ENCODE assay signal across 1 cellular context in the genomic region with DNA sequence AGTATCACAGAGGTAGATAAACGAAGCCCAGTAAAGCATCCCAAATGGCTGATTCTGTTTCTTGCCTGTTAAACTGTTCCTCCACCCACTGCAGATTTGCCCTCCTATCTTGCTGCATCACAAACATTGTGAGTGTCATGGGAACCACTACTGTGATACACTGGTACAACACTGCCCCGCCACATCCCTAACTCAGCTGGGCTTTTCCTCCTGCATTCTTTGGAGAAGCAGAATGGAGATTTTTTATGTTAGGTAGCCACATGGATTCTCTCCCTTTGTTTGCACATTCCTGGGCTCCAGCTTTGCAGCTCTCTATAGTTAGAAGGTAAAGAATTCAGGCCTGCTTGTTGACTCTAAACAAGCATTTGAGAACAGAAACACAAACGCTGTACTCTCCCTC.
TF ChIP-seq lines count a peak whose summit lies in the region.

No MANE protein-coding gene starts in this region.

TF ChIP-seq in H1, 55 proteins besides CTCF, POLR2A, EP300 and RAD21:
- TF ChIP-seq, protein P1, sequence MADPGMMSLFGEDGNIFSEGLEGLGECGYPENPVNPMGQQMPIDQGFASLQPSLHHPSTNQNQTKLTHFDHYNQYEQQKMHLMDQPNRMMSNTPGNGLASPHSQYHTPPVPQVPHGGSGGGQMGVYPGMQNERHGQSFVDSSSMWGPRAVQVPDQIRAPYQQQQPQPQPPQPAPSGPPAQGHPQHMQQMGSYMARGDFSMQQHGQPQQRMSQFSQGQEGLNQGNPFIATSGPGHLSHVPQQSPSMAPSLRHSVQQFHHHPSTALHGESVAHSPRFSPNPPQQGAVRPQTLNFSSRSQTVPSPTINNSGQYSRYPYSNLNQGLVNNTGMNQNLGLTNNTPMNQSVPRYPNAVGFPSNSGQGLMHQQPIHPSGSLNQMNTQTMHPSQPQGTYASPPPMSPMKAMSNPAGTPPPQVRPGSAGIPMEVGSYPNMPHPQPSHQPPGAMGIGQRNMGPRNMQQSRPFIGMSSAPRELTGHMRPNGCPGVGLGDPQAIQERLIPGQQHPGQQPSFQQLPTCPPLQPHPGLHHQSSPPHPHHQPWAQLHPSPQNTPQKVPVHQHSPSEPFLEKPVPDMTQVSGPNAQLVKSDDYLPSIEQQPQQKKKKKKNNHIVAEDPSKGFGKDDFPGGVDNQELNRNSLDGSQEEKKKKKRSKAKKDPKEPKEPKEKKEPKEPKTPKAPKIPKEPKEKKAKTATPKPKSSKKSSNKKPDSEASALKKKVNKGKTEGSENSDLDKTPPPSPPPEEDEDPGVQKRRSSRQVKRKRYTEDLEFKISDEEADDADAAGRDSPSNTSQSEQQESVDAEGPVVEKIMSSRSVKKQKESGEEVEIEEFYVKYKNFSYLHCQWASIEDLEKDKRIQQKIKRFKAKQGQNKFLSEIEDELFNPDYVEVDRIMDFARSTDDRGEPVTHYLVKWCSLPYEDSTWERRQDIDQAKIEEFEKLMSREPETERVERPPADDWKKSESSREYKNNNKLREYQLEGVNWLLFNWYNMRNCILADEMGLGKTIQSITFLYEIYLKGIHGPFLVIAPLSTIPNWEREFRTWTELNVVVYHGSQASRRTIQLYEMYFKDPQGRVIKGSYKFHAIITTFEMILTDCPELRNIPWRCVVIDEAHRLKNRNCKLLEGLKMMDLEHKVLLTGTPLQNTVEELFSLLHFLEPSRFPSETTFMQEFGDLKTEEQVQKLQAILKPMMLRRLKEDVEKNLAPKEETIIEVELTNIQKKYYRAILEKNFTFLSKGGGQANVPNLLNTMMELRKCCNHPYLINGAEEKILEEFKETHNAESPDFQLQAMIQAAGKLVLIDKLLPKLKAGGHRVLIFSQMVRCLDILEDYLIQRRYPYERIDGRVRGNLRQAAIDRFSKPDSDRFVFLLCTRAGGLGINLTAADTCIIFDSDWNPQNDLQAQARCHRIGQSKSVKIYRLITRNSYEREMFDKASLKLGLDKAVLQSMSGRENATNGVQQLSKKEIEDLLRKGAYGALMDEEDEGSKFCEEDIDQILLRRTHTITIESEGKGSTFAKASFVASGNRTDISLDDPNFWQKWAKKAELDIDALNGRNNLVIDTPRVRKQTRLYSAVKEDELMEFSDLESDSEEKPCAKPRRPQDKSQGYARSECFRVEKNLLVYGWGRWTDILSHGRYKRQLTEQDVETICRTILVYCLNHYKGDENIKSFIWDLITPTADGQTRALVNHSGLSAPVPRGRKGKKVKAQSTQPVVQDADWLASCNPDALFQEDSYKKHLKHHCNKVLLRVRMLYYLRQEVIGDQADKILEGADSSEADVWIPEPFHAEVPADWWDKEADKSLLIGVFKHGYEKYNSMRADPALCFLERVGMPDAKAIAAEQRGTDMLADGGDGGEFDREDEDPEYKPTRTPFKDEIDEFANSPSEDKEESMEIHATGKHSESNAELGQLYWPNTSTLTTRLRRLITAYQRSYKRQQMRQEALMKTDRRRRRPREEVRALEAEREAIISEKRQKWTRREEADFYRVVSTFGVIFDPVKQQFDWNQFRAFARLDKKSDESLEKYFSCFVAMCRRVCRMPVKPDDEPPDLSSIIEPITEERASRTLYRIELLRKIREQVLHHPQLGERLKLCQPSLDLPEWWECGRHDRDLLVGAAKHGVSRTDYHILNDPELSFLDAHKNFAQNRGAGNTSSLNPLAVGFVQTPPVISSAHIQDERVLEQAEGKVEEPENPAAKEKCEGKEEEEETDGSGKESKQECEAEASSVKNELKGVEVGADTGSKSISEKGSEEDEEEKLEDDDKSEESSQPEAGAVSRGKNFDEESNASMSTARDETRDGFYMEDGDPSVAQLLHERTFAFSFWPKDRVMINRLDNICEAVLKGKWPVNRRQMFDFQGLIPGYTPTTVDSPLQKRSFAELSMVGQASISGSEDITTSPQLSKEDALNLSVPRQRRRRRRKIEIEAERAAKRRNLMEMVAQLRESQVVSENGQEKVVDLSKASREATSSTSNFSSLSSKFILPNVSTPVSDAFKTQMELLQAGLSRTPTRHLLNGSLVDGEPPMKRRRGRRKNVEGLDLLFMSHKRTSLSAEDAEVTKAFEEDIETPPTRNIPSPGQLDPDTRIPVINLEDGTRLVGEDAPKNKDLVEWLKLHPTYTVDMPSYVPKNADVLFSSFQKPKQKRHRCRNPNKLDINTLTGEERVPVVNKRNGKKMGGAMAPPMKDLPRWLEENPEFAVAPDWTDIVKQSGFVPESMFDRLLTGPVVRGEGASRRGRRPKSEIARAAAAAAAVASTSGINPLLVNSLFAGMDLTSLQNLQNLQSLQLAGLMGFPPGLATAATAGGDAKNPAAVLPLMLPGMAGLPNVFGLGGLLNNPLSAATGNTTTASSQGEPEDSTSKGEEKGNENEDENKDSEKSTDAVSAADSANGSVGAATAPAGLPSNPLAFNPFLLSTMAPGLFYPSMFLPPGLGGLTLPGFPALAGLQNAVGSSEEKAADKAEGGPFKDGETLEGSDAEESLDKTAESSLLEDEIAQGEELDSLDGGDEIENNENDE (IDR thresholded peaks at IDR 0.05; ENCODE audit: insufficient replicate concordance, low read length): peak; percentile 87
- TF ChIP-seq HDAC2 (IDR thresholded peaks at IDR 0.05; ENCODE audit: borderline replicate concordance in 1 of 2, low read depth in 2 of 2, low read length in 2 of 2): peak in 1 of 2 experiments; percentile 78; a peak in 1 of 4 replicates
- peak; percentile 25; the same call in 1 of the 2 replicates for TF ChIP-seq CHD2 (IDR thresholded peaks at IDR 0.05; ENCODE audit: low read length)
- TF ChIP-seq, protein P2, sequence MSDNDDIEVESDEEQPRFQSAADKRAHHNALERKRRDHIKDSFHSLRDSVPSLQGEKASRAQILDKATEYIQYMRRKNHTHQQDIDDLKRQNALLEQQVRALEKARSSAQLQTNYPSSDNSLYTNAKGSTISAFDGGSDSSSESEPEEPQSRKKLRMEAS (IDR thresholded peaks at IDR 0.05): peak; percentile 81
- no peak for TF ChIP-seq RFX5 (IDR thresholded peaks at IDR 0.05; ENCODE audit: borderline replicate concordance, low read depth, low read length)
- no peak for TF ChIP-seq SUZ12 (IDR thresholded peaks at IDR 0.05; ENCODE audit: low read length)
- peak; percentile 99 for TF ChIP-seq TEAD4 (IDR thresholded peaks at IDR 0.05; ENCODE audit: low read depth, low read length)
- peak; percentile 93; the same call in 1 of the 2 replicates for TF ChIP-seq TCF12 (IDR thresholded peaks at IDR 0.05; ENCODE audit: low read depth, low read length)
- no peak for TF ChIP-seq TBP (IDR thresholded peaks at IDR 0.05; ENCODE audit: low read depth, low read length)
- TF ChIP-seq, protein P3, sequence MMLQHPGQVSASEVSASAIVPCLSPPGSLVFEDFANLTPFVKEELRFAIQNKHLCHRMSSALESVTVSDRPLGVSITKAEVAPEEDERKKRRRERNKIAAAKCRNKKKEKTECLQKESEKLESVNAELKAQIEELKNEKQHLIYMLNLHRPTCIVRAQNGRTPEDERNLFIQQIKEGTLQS (IDR thresholded peaks at IDR 0.05; ENCODE audit: insufficient read depth, low read depth, low read length): no peak
- no peak for TF ChIP-seq JUN (IDR thresholded peaks at IDR 0.05; ENCODE audit: low read depth, low read length)
- no peak for TF ChIP-seq TAF1 (IDR thresholded peaks at IDR 0.05; ENCODE audit: low read depth, low read length)
- peak; percentile 19; the same call in 1 of the 2 replicates for TF ChIP-seq EGR1 (IDR thresholded peaks at IDR 0.05; ENCODE audit: borderline replicate concordance, low read depth, low read length)
- 0 out of 4 replicates have a peak, but pooled peaks of 1 of the 2 experiments have one; percentile 32 for TF ChIP-seq SIN3A (conservative IDR thresholded peaks at IDR 0.05 in 1 of 2, IDR thresholded peaks at IDR 0.05 in 1 of 2; ENCODE audit: low read depth in 1 of 2, low read length in 2 of 2)
- TF ChIP-seq SP4 (IDR thresholded peaks at IDR 0.05; ENCODE audit: low read length): peak; percentile 56
- TF ChIP-seq SP1 (IDR thresholded peaks at IDR 0.05; ENCODE audit: low read depth, low read length): peak; percentile 89
- no peak for TF ChIP-seq SIX5 (IDR thresholded peaks at IDR 0.05; ENCODE audit: low read depth, low read length)
- TF ChIP-seq, protein P4, sequence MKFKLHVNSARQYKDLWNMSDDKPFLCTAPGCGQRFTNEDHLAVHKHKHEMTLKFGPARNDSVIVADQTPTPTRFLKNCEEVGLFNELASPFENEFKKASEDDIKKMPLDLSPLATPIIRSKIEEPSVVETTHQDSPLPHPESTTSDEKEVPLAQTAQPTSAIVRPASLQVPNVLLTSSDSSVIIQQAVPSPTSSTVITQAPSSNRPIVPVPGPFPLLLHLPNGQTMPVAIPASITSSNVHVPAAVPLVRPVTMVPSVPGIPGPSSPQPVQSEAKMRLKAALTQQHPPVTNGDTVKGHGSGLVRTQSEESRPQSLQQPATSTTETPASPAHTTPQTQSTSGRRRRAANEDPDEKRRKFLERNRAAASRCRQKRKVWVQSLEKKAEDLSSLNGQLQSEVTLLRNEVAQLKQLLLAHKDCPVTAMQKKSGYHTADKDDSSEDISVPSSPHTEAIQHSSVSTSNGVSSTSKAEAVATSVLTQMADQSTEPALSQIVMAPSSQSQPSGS (IDR thresholded peaks at IDR 0.05; ENCODE audit: low read length): 0 out of 2 replicates have a peak, but pooled peaks have one; percentile 20
- TF ChIP-seq NANOG (IDR thresholded peaks at IDR 0.05; ENCODE audit: insufficient read depth, low read depth, low read length, poor library complexity, severe bottlenecking): peak; percentile 16
- TF ChIP-seq YY1 (IDR thresholded peaks at IDR 0.05; ENCODE audit: low read depth, low read length): peak; percentile 79
- no peak for TF ChIP-seq KDM4A (IDR thresholded peaks at IDR 0.05; ENCODE audit: low read depth, low read length, severe bottlenecking)
- TF ChIP-seq POLR2AphosphoS5 (IDR thresholded peaks at IDR 0.05; ENCODE audit: low read depth, low read length): peak; percentile 85
